In genomic region chr12:7694556-7694955, GRCh38 we compare ENCODE assay signal across 22 cellular contexts. TPM values are rescaled to one million over a fixed set of nuclear protein-coding genes. Genes with fewer than 3 reads are reported as not detected.
DNase-seq lines count a peak whose midpoint lies in the region; ATAC-seq, FAIRE-seq and TF ChIP-seq lines count a peak whose summit lies in the region.
"Had no signal": no experiment of that assay in that cellular context is flagged by ENCODE, and none has a peak within 500 bp of the region (broad histone marks: within the 10 kb centered on the region; RNA-seq: fewer than 3 reads in every experiment).

No MANE protein-coding gene starts in this region.

- WGBS in HUES64, result 17% methylated on average over 2 of the region's 2 CpGs

- no peaks in the 10 kb centered on the region for H3K79me2 ChIP-seq in endothelial cell of umbilical vein (ENCODE audit: control insufficient read depth, insufficient read depth, low read length)

- POLR2A ChIA-PET in endothelial cell of umbilical vein (lab: Charles Lee) (no interaction called here), HEK293T (lab: Yijun Ruan, JAX) (no interaction called here)
- POLR2A ChIA-PET in CD8-positive, alpha-beta memory T cell (lab: Charles Lee), result no interaction called here

- dilution Hi-C loops in endothelial cell of umbilical vein (cut with MboI; ENCODE audit: extremely low pct_ligation_motif_present, low sequenced_read_pairs), result no loop called here

- intact Hi-C loops in endothelial cell of umbilical vein (cut with micrococcal nuclease), result no loop called here

- no peaks in the 10 kb centered on the region for H3K9me1 ChIP-seq in endothelial cell of umbilical vein (replicated peaks; ENCODE audit: control insufficient read depth, extremely low read depth, insufficient read depth, low read length)

- no TSS peak for BruUV-seq in endothelial cell of umbilical vein (replicated peaks; lab: Mats Ljungman, UMichigan)

- no peak overlapping the region for H3K4me2 ChIP-seq in endothelial cell of umbilical vein (ENCODE audit: insufficient read depth, low read length)

- no peak overlapping the region for H3K4me3 Mint-ChIP-seq in CD8-positive, alpha-beta memory T cell

- no peaks in the 10 kb centered on the region for H3K36me3 Mint-ChIP-seq in CD8-positive, alpha-beta memory T cell

- CTCF ChIA-PET in endothelial cell of umbilical vein (lab: Charles Lee), result interaction anchor here (1.0 to 2.2 kb wide), 4 partner anchors 10 to 344 kb away, joined by 3 to 9 read pairs (median 4); no protein-coding TSS in a partner anchor
- CTCF ChIA-PET in CD8-positive, alpha-beta memory T cell (lab: Charles Lee), result no interaction called here
- CTCF ChIA-PET in HEK293T (lab: Yijun Ruan, JAX), result no interaction called here

- H4K20me1 ChIP-seq in endothelial cell of umbilical vein (replicated peaks; ENCODE audit: control insufficient read depth, extremely low read depth, insufficient read depth, low read length), result no peaks in the 10 kb centered on the region

- no peak for TF ChIP-seq POLR2A in endothelial cell of umbilical vein (IDR thresholded peaks at IDR 0.05; ENCODE audit: low read depth, low read length)

- H3K9ac ChIP-seq in HUES64 (ENCODE audit: low read depth, low read length), result peak overlapping the region; percentile 52; the same call in 1 of the 2 replicates
- H3K9ac ChIP-seq in endothelial cell of umbilical vein (replicated peaks; ENCODE audit: extremely low read depth, insufficient read depth, low read length), result peak overlapping the region; percentile 34

- H3K27me3 ChIP-seq in H7 (ENCODE audit: control insufficient read depth, insufficient read depth, low read length), result no peaks in the 10 kb centered on the region
- no peaks in the 10 kb centered on the region for H3K27me3 ChIP-seq in HUES64 (ENCODE audit: insufficient read depth, low read length)
- no peaks in the 10 kb centered on the region for H3K27me3 ChIP-seq in endothelial cell of umbilical vein (ENCODE audit: control insufficient read depth in 2 of 2, insufficient read depth in 2 of 2, low read length in 2 of 2)
- H3K27me3 ChIP-seq in CD8-positive, alpha-beta memory T cell (ENCODE audit: insufficient read depth, low read length, poor library complexity, severe bottlenecking), result no peaks in the 10 kb centered on the region
- H3K27me3 ChIP-seq: MG63 had no signal

- peaks cover 10 to 18% of the 10 kb centered on the region in 2 donors for H3K27me3 Mint-ChIP-seq in CD8-positive, alpha-beta memory T cell

- peak overlapping the region; percentile 89 for H3K27ac ChIP-seq in HUES64 (ENCODE audit: low read depth, low read length)
- H3K27ac ChIP-seq in endothelial cell of umbilical vein (ENCODE audit: insufficient read depth, low read depth, low read length), result peak overlapping the region; percentile 82
- no peak overlapping the region for H3K27ac ChIP-seq in CD8-positive, alpha-beta memory T cell (ENCODE audit: low read depth, low read length)
- H3K27ac ChIP-seq: RWPE1 had no signal

- TF ChIP-seq CTCF in endothelial cell of umbilical vein (IDR thresholded peaks at IDR 0.05; ENCODE audit: extremely low read depth in 1 of 2, insufficient read depth in 1 of 2, low read depth in 1 of 2, low read length in 2 of 2), result no peak

- peaks cover 0 to 9% (median 8%) of the 10 kb centered on the region in 3 donors for H3K4me1 Mint-ChIP-seq in CD8-positive, alpha-beta memory T cell

- H3K27ac Mint-ChIP-seq in CD8-positive, alpha-beta memory T cell, result no peak overlapping the region

- peaks cover 19% of the 10 kb centered on the region for H3K4me1 ChIP-seq in HUES64 (ENCODE audit: insufficient read depth, low read length)
- peaks cover 16% of the 10 kb centered on the region for H3K4me1 ChIP-seq in endothelial cell of umbilical vein (ENCODE audit: control insufficient read depth, extremely low read depth, insufficient read depth, low read length)
- H3K4me1 ChIP-seq in CD8-positive, alpha-beta memory T cell (ENCODE audit: insufficient read depth, low read length), result no peaks in the 10 kb centered on the region

- no peak for FAIRE-seq in endothelial cell of umbilical vein (lab: Jason Lieb, UNC)

- no peaks in the 10 kb centered on the region for H3K36me3 ChIP-seq in H7 (replicated peaks; ENCODE audit: control insufficient read depth, insufficient read depth, low read length)
- no peaks in the 10 kb centered on the region for H3K36me3 ChIP-seq in HUES64 (ENCODE audit: insufficient read depth, low read length)
- no peaks in the 10 kb centered on the region for H3K36me3 ChIP-seq in endothelial cell of umbilical vein (ENCODE audit: control insufficient read depth in 2 of 2, extremely low read depth in 1 of 2, insufficient read depth in 2 of 2, low read length in 2 of 2)
- H3K36me3 ChIP-seq in CD8-positive, alpha-beta memory T cell (ENCODE audit: insufficient read depth, low read length), result no peaks in the 10 kb centered on the region
- H3K36me3 ChIP-seq: MG63 had no signal

- H3K9me3 ChIP-seq in HUES64 (ENCODE audit: insufficient read depth, low read depth, low read length), result no peaks in the 10 kb centered on the region
- no peaks in the 10 kb centered on the region for H3K9me3 ChIP-seq in endothelial cell of umbilical vein (replicated peaks; ENCODE audit: control insufficient read depth, insufficient read depth, low read length)
- H3K9me3 ChIP-seq in CD8-positive, alpha-beta memory T cell (ENCODE audit: low read length), result no peaks in the 10 kb centered on the region
- H3K9me3 ChIP-seq: MG63 had no signal

- no peaks in the 10 kb centered on the region for H3K9me3 Mint-ChIP-seq in CD8-positive, alpha-beta memory T cell

- peak; percentile 60 for DNase-seq in H7
- DNase-seq in endothelial cell of umbilical vein (ENCODE audit: low read depth, low spot score), result no peak
- peak; percentile 33 for DNase-seq in iPS-NIHi11 (ENCODE audit: low spot score)
- DNase-seq in CD8-positive, alpha-beta memory T cell, result no peak
- DNase-seq in NCI-H2227 treated with DMSO at 0.1 percent for 48 hours (lab: John Stamatoyannopoulos, UW), result no peak
- no peak for DNase-seq in HEK293T (ENCODE audit: extremely low spot score)
- DNase-seq: DMS153, IMR-90, KG1, MG63, NCI-H2029, NCI-H526 treated with DMSO at 0.1 percent for 48 hours, SHP77 treated with DMSO at 0.1 percent for 48 hours had no signal

- no peak overlapping the region for H2AFZ ChIP-seq in endothelial cell of umbilical vein (ENCODE audit: low read depth, low read length)

- H3K4me3 ChIP-seq in H7 (ENCODE audit: insufficient read depth, low read depth, low read length) (no peak overlapping the region; the same call in 1 of the 2 replicates), HUES64 (ENCODE audit: low read length) (peak overlapping the region; percentile 21), endothelial cell of umbilical vein (replicated peaks in 1 of 3; ENCODE audit: insufficient read depth in 1 of 3, low read depth in 1 of 3, low read length in 3 of 3) (no peak overlapping the region)
- H3K4me3 ChIP-seq in CD8-positive, alpha-beta memory T cell (ENCODE audit: low read length), result no peak overlapping the region
- H3K4me3 ChIP-seq: MG63 had no signal

- ATAC-seq in HG03521 (IDR thresholded peaks at IDR 0.05; ENCODE audit: unreplicated experiment), result no peak
- ATAC-seq: HCT116, Panc1 had no signal

RNA-seq across cellular contexts. Expression of gene GDF3, which starts 1.0 kb away (rescaled TPM):
- 144 and 172 TPM in 2 replicates for total RNA-seq in H7 (2014; rRNA removed; shearing (Covaris generic))
- polyA plus RNA-seq in HUES64 (2013, experiment 1 of 2), result 23.4 TPM
- 24.5 TPM for polyA plus RNA-seq in HUES64 (2013, experiment 2 of 2)
- total RNA-seq in endothelial cell of umbilical vein, result 4.1 and 5.0 TPM in 2 replicates
- 3.1 and 3.2 TPM in 2 replicates for polyA plus RNA-seq in endothelial cell of umbilical vein
- polyA plus RNA-seq in endothelial cell of umbilical vein (2011; cell fraction: cytosol; rRNA removed), result 3.3 and 3.7 TPM in 2 replicates
- polyA plus RNA-seq in endothelial cell of umbilical vein (2011; cell fraction: nucleus; rRNA removed), result 1.7 and 3.0 TPM in 2 replicates
- 4.7 and 5.0 TPM in 2 replicates for polyA plus RNA-seq in endothelial cell of umbilical vein (2012)
- 1.7 and 3.4 TPM in 2 replicates for polyA minus RNA-seq in endothelial cell of umbilical vein
- polyA minus RNA-seq in endothelial cell of umbilical vein (2011; cell fraction: cytosol; rRNA and poly(A)+ RNA removed), result not detected
- 1.2 and 1.5 TPM in 2 replicates for polyA minus RNA-seq in endothelial cell of umbilical vein (2011; cell fraction: nucleus; rRNA and poly(A)+ RNA removed)
- total RNA-seq in CD8-positive, alpha-beta memory T cell, result not detected
- polyA plus RNA-seq in CD8-positive, alpha-beta memory T cell, result not detected
- total RNA-seq: A172, HT1080, IMR-90, NCI-H460 had no signal
- polyA plus RNA-seq: BJ, IMR-90 had no signal

RNA-seq across cellular contexts. Expression of gene DPPA3, which starts 16.7 kb away (rescaled TPM):
- total RNA-seq in H7 (2014; rRNA removed; shearing (Covaris generic)), result 3.0 and 3.4 TPM in 2 replicates
- polyA plus RNA-seq in HUES64 (2013, experiment 1 of 2), result 1.0 TPM
- polyA plus RNA-seq in HUES64 (2013, experiment 2 of 2), result 0.76 TPM
- total RNA-seq in endothelial cell of umbilical vein, result not detected in 2 replicates
- not detected in 2 replicates for polyA plus RNA-seq in endothelial cell of umbilical vein
- not detected in 2 replicates for polyA plus RNA-seq in endothelial cell of umbilical vein (2011; cell fraction: cytosol; rRNA removed)
- polyA plus RNA-seq in endothelial cell of umbilical vein (2011; cell fraction: nucleus; rRNA removed), result not detected in 2 replicates
- polyA plus RNA-seq in endothelial cell of umbilical vein (2012), result not detected in 2 replicates
- not detected in 2 replicates for polyA minus RNA-seq in endothelial cell of umbilical vein
- polyA minus RNA-seq in endothelial cell of umbilical vein (2011; cell fraction: cytosol; rRNA and poly(A)+ RNA removed), result not detected
- not detected in 2 replicates for polyA minus RNA-seq in endothelial cell of umbilical vein (2011; cell fraction: nucleus; rRNA and poly(A)+ RNA removed)
- not detected for total RNA-seq in CD8-positive, alpha-beta memory T cell
- not detected for polyA plus RNA-seq in CD8-positive, alpha-beta memory T cell
- total RNA-seq: A172, HT1080, IMR-90, NCI-H460 had no signal
- polyA plus RNA-seq: BJ, IMR-90 had no signal

RNA-seq across cellular contexts. Expression of gene APOBEC1, which starts 28.8 kb away (rescaled TPM):
- not detected in 2 replicates for total RNA-seq in H7 (2014; rRNA removed; shearing (Covaris generic))
- polyA plus RNA-seq in HUES64 (2013, experiment 1 of 2), result not detected
- not detected for polyA plus RNA-seq in HUES64 (2013, experiment 2 of 2)
- total RNA-seq in endothelial cell of umbilical vein, result not detected in 2 replicates
- not detected in 2 replicates for polyA plus RNA-seq in endothelial cell of umbilical vein
- not detected in 2 replicates for polyA plus RNA-seq in endothelial cell of umbilical vein (2011; cell fraction: cytosol; rRNA removed)
- polyA plus RNA-seq in endothelial cell of umbilical vein (2011; cell fraction: nucleus; rRNA removed), result not detected in 2 replicates
- not detected in 2 replicates for polyA plus RNA-seq in endothelial cell of umbilical vein (2012)
- polyA minus RNA-seq in endothelial cell of umbilical vein, result not detected in 2 replicates
- polyA minus RNA-seq in endothelial cell of umbilical vein (2011; cell fraction: cytosol; rRNA and poly(A)+ RNA removed), result not detected
- not detected in 2 replicates for polyA minus RNA-seq in endothelial cell of umbilical vein (2011; cell fraction: nucleus; rRNA and poly(A)+ RNA removed)
- total RNA-seq in CD8-positive, alpha-beta memory T cell, result not detected
- not detected for polyA plus RNA-seq in CD8-positive, alpha-beta memory T cell
- total RNA-seq: A172, HT1080, IMR-90, NCI-H460 had no signal
- polyA plus RNA-seq: BJ, IMR-90 had no signal

RNA-seq across cellular contexts. Expression of gene CLEC4C, which starts 52.6 kb away (rescaled TPM):
- total RNA-seq in H7 (2014; rRNA removed; shearing (Covaris generic)), result 0.17 TPM in 1 of 2 replicates, not detected in the other
- not detected for polyA plus RNA-seq in HUES64 (2013, experiment 1 of 2)
- not detected for polyA plus RNA-seq in HUES64 (2013, experiment 2 of 2)
- not detected in 2 replicates for total RNA-seq in endothelial cell of umbilical vein
- polyA plus RNA-seq in endothelial cell of umbilical vein, result not detected in 2 replicates
- not detected in 2 replicates for polyA plus RNA-seq in endothelial cell of umbilical vein (2011; cell fraction: cytosol; rRNA removed)
- polyA plus RNA-seq in endothelial cell of umbilical vein (2011; cell fraction: nucleus; rRNA removed), result not detected in 2 replicates
- polyA plus RNA-seq in endothelial cell of umbilical vein (2012), result not detected in 2 replicates
- polyA minus RNA-seq in endothelial cell of umbilical vein, result not detected in 2 replicates
- polyA minus RNA-seq in endothelial cell of umbilical vein (2011; cell fraction: cytosol; rRNA and poly(A)+ RNA removed), result not detected
- not detected in 2 replicates for polyA minus RNA-seq in endothelial cell of umbilical vein (2011; cell fraction: nucleus; rRNA and poly(A)+ RNA removed)
- not detected for total RNA-seq in CD8-positive, alpha-beta memory T cell
- not detected for polyA plus RNA-seq in CD8-positive, alpha-beta memory T cell
- total RNA-seq: A172, HT1080, IMR-90, NCI-H460 had no signal
- polyA plus RNA-seq: BJ, IMR-90 had no signal

Comparison
In these comparisons a context has a peak if more than half of its experiments do, and no peak if none do; other contexts are left out.
1. DNase-seq: peak in H7 (single experiment) and iPS-NIHi11 (single experiment); none in endothelial cell of umbilical vein (single experiment), CD8-positive, alpha-beta memory T cell (0 of 5), NCI-H2227 treated with DMSO at 0.1 percent for 48 hours (single experiment) and HEK293T (single experiment).
2. RNA of gene GDF3, which starts 1.0 kb away (total RNA-seq): 144 to 172 TPM in H7; 4.1 to 5.0 TPM in endothelial cell of umbilical vein and not detected in CD8-positive, alpha-beta memory T cell; every median in the first group is over 10 times any median in the second.